16 cellular contexts compared by ENCODE assay signal in the genomic region with DNA sequence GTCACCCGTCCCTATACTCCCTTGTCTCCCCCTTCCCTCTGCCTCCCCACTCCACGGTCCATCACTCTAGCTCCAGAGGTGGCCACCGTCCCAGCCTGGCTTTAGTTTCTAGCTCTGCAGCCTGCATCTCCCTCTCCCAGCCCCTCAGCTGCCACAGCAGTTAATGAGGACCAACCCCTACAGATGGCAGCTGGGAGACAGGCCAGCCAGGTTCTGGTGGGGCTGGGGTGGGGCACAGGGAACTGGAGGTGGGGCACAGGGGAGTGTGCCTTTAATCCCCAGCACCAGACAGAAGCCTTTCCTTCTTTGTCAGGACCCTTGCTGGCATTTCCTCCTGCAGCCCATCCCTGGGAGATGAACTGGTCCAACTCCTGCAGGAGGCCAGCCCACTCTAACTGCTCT. TPM values are rescaled to one million over a fixed set of nuclear protein-coding genes. Genes with fewer than 3 reads are reported as not detected.
DNase-seq lines count a peak whose midpoint lies in the region; ATAC-seq and TF ChIP-seq lines count a peak whose summit lies in the region.
"Had no signal": no experiment of that assay in that cellular context is flagged by ENCODE, and none has a peak within 500 bp of the region (broad histone marks: within the 10 kb centered on the region; RNA-seq: fewer than 3 reads in every experiment).

No MANE protein-coding gene starts in this region.

- H3K36me3 ChIP-seq in neuronal stem cell (replicated peaks in 1 of 2; ENCODE audit: control insufficient read depth in 2 of 2, insufficient read depth in 2 of 2, low read length in 2 of 2) (no peaks in the 10 kb centered on the region), adrenal gland (replicated peaks in 1 of 2) (no peaks in the 10 kb centered on the region)

- H3K9me3 Mint-ChIP-seq in CD14-positive monocyte = peaks cover 0 to 4% (median 0%) of the 10 kb centered on the region in 7 donors
- no peaks in the 10 kb centered on the region for H3K9me3 Mint-ChIP-seq in activated CD8-positive, alpha-beta T cell treated with anti-CD3 and anti-CD28 coated beads, Interleukin-2, amount 10 ng/mL, durations not matched to agents 7 days and 5 days (ENCODE audit: insufficient read depth)
- H3K9me3 Mint-ChIP-seq: activated CD4-positive, alpha-beta memory T cell treated with anti-CD3 and anti-CD28 coated beads for 36 hours; activated naive CD4-positive, alpha-beta T cell treated with anti-CD3 and anti-CD28 coated beads for 36 hours; stimulated activated memory B cell treated with anti-CD40 and anti-IgM and Interleukin-4, amounts not matched to agents 10 μg/mL and 1 μg/mL and 100 μg/mL, for 72 hours; T-helper 1 cell treated with Interleukin-12 subunit alpha and Interleukin-12 subunit beta and Interleukin-4 antibody, amounts not matched to agents 30 μg/mL and 1 μg/mL, for 36 hours had no signal

- ATAC-seq in right cardiac atrium = no peak
- ATAC-seq in activated CD8-positive, alpha-beta T cell treated with anti-CD3 and anti-CD28 coated beads, Interleukin-2, amount 10 ng/mL, durations not matched to agents 7 days and 5 days = no peak
- ATAC-seq: stimulated activated memory B cell treated with anti-CD40 and anti-IgM and Interleukin-4, amounts not matched to agents 10 μg/mL and 1 μg/mL and 100 μg/mL, for 72 hours had no signal

- no peak overlapping the region for H4K91ac ChIP-seq in neuronal stem cell (ENCODE audit: low read depth, low read length, poor library complexity)

- peak overlapping the region; percentile 95 for H3K27ac ChIP-seq in right cardiac atrium (ENCODE audit: low read length)
- H3K27ac ChIP-seq in neuronal stem cell (replicated peaks; ENCODE audit: low read length) = no peak overlapping the region
- peak overlapping the region in 1 of 5 donors; percentile 58 for H3K27ac ChIP-seq in adrenal gland

- H3K9me3 ChIP-seq in right cardiac atrium (ENCODE audit: control insufficient read depth, low read length) (no peaks in the 10 kb centered on the region), neuronal stem cell (replicated peaks in 1 of 2; ENCODE audit: control insufficient read depth in 2 of 2, insufficient read depth in 1 of 2, low read depth in 1 of 2, low read length in 2 of 2) (no peaks in the 10 kb centered on the region), adrenal gland (replicated peaks in 1 of 3) (no peaks in the 10 kb centered on the region)

- H2AFZ ChIP-seq in neuronal stem cell (ENCODE audit: low read length) = no peak overlapping the region

- H3K4me3 Mint-ChIP-seq in CD14-positive monocyte = no peak overlapping the region
- H3K4me3 Mint-ChIP-seq in activated CD8-positive, alpha-beta T cell treated with anti-CD3 and anti-CD28 coated beads, Interleukin-2, amount 10 ng/mL, durations not matched to agents 7 days and 5 days = no peak overlapping the region
- H3K4me3 Mint-ChIP-seq: activated CD4-positive, alpha-beta memory T cell treated with anti-CD3 and anti-CD28 coated beads for 36 hours; activated naive CD4-positive, alpha-beta T cell treated with anti-CD3 and anti-CD28 coated beads for 36 hours; stimulated activated memory B cell treated with anti-CD40 and anti-IgM and Interleukin-4, amounts not matched to agents 10 μg/mL and 1 μg/mL and 100 μg/mL, for 72 hours; T-helper 1 cell treated with Interleukin-12 subunit alpha and Interleukin-12 subunit beta and Interleukin-4 antibody, amounts not matched to agents 30 μg/mL and 1 μg/mL, for 36 hours had no signal

- no peak overlapping the region for H3K4me2 ChIP-seq in neuronal stem cell (ENCODE audit: insufficient read depth, low read length, poor library complexity, severe bottlenecking)

- peak overlapping the region; percentile 6 for H3K23ac ChIP-seq in neuronal stem cell (ENCODE audit: low read depth, low read length, poor library complexity)

- no peak overlapping the region for H2BK5ac ChIP-seq in neuronal stem cell (ENCODE audit: low read length)

- H3K18ac ChIP-seq in neuronal stem cell (ENCODE audit: low read length) = peak overlapping the region; percentile 4

- intact Hi-C loops in CD14-positive monocyte (cut with micrococcal nuclease) = no loop called here
- intact Hi-C loops in right cardiac atrium (cut with DNase I) = no loop called here
- intact Hi-C loops in adrenal gland (cut with DNase I) = no loop called here

- no peak overlapping the region for H2BK15ac ChIP-seq in neuronal stem cell (ENCODE audit: low read length)

- H3K4me3 ChIP-seq in right cardiac atrium (ENCODE audit: low read length) (no peak overlapping the region), neuronal stem cell (ENCODE audit: low read length in 2 of 2) (no peak overlapping the region), adrenal gland (no peak overlapping the region)

- POLR2A ChIA-PET in activated CD8-positive, alpha-beta T cell treated with anti-CD3 and anti-CD28 coated beads, Interleukin-2, amount 10 ng/mL, durations not matched to agents 7 days and 5 days (lab: Charles Lee) = no interaction called here

- H2AK5ac ChIP-seq in neuronal stem cell (ENCODE audit: low read depth, low read length) = no peak overlapping the region

- H3K14ac ChIP-seq in neuronal stem cell (ENCODE audit: low read length) = no peak overlapping the region

- H3K27ac Mint-ChIP-seq in CD14-positive monocyte = peak overlapping the region in 4 of 7 donors; percentile 63 to 66 (median 66)
- H3K27ac Mint-ChIP-seq in activated CD8-positive, alpha-beta T cell treated with anti-CD3 and anti-CD28 coated beads, Interleukin-2, amount 10 ng/mL, durations not matched to agents 7 days and 5 days = no peak overlapping the region
- H3K27ac Mint-ChIP-seq: activated CD4-positive, alpha-beta memory T cell treated with anti-CD3 and anti-CD28 coated beads for 36 hours; activated naive CD4-positive, alpha-beta T cell treated with anti-CD3 and anti-CD28 coated beads for 36 hours; stimulated activated memory B cell treated with anti-CD40 and anti-IgM and Interleukin-4, amounts not matched to agents 10 μg/mL and 1 μg/mL and 100 μg/mL, for 72 hours; T-helper 1 cell treated with Interleukin-12 subunit alpha and Interleukin-12 subunit beta and Interleukin-4 antibody, amounts not matched to agents 30 μg/mL and 1 μg/mL, for 36 hours had no signal

- H3K9ac ChIP-seq in neuronal stem cell (ENCODE audit: low read depth, low read length, poor library complexity) = no peak overlapping the region

- no peak for TF ChIP-seq POLR2A in adrenal gland (IDR thresholded peaks at IDR 0.05)

- no peaks in the 10 kb centered on the region for H3K79me1 ChIP-seq in neuronal stem cell (ENCODE audit: low read depth, low read length)

- H3K36me3 Mint-ChIP-seq in CD14-positive monocyte = no peaks in the 10 kb centered on the region
- H3K36me3 Mint-ChIP-seq in activated CD8-positive, alpha-beta T cell treated with anti-CD3 and anti-CD28 coated beads, Interleukin-2, amount 10 ng/mL, durations not matched to agents 7 days and 5 days (ENCODE audit: low read depth) = no peaks in the 10 kb centered on the region
- H3K36me3 Mint-ChIP-seq: activated CD4-positive, alpha-beta memory T cell treated with anti-CD3 and anti-CD28 coated beads for 36 hours; stimulated activated memory B cell treated with anti-CD40 and anti-IgM and Interleukin-4, amounts not matched to agents 10 μg/mL and 1 μg/mL and 100 μg/mL, for 72 hours had no signal

- no peak overlapping the region for H3K4ac ChIP-seq in neuronal stem cell (ENCODE audit: low read length)

- H3K4me1 ChIP-seq in right cardiac atrium (ENCODE audit: control insufficient read depth, insufficient read depth, low read length) = peaks cover 61% of the 10 kb centered on the region
- peaks cover 7 to 11% of the 10 kb centered on the region in 2 donors for H3K4me1 ChIP-seq in neuronal stem cell (ENCODE audit: control insufficient read depth in 2 of 2, insufficient read depth in 1 of 2, low read depth in 1 of 2, low read length in 2 of 2)
- H3K4me1 ChIP-seq in adrenal gland (replicated peaks in 1 of 2) = peaks cover 18 to 60% of the 10 kb centered on the region in 2 donors

- DNase-seq in CD14-positive monocyte (ENCODE audit: low spot score) (no peak), NCI-H524 (lab: John Stamatoyannopoulos, UW) (peak; percentile 23 to 57), right cardiac atrium (peak; percentile 15 to 68 (median 52)), neuronal stem cell (ENCODE audit: low spot score) (no peak), NCI-H187 treated with DMSO at 0.1 percent for 48 hours (lab: John Stamatoyannopoulos, UW) (no peak), T1000 (lab: John Stamatoyannopoulos, UW) (no peak), adrenal gland (no peak)
- no peak for DNase-seq in activated CD8-positive, alpha-beta T cell treated with anti-CD3 and anti-CD28 coated beads, Interleukin-2, amount 10 ng/mL, durations not matched to agents 7 days and 5 days
- DNase-seq: activated CD4-positive, alpha-beta memory T cell treated with anti-CD3 and anti-CD28 coated beads for 36 hours; activated naive CD4-positive, alpha-beta T cell treated with anti-CD3 and anti-CD28 coated beads for 36 hours; activated T-cell treated with anti-CD3 and anti-CD28 coated beads, Interleukin-2, amount 50 U/mL, for 1 hour; MM.1S; SHP77 treated with DMSO at 0.1 percent for 48 hours had no signal

- H2BK12ac ChIP-seq in neuronal stem cell (ENCODE audit: low read length) = no peak overlapping the region

- CTCF ChIA-PET in activated CD8-positive, alpha-beta T cell treated with anti-CD3 and anti-CD28 coated beads, Interleukin-2, amount 10 ng/mL, durations not matched to agents 7 days and 5 days (lab: Charles Lee) = no interaction called here

- H4K8ac ChIP-seq in neuronal stem cell (ENCODE audit: low read depth, low read length) = no peak overlapping the region

- H2BK120ac ChIP-seq in neuronal stem cell (ENCODE audit: low read depth, low read length) = no peak overlapping the region

- peaks cover 27% of the 10 kb centered on the region for H3K4me1 Mint-ChIP-seq in CD14-positive monocyte
- H3K4me1 Mint-ChIP-seq in activated CD8-positive, alpha-beta T cell treated with anti-CD3 and anti-CD28 coated beads, Interleukin-2, amount 10 ng/mL, durations not matched to agents 7 days and 5 days (ENCODE audit: low read depth) = no peaks in the 10 kb centered on the region
- H3K4me1 Mint-ChIP-seq: stimulated activated memory B cell treated with anti-CD40 and anti-IgM and Interleukin-4, amounts not matched to agents 10 μg/mL and 1 μg/mL and 100 μg/mL, for 72 hours had no signal

- H3K27me3 Mint-ChIP-seq in CD14-positive monocyte (ENCODE audit: low read depth in 3 of 3) = peaks cover 2 to 9% (median 4%) of the 10 kb centered on the region in 3 donors
- H3K27me3 Mint-ChIP-seq in activated CD8-positive, alpha-beta T cell treated with anti-CD3 and anti-CD28 coated beads, Interleukin-2, amount 10 ng/mL, durations not matched to agents 7 days and 5 days (ENCODE audit: low read depth) = peaks cover 2% of the 10 kb centered on the region
- H3K27me3 Mint-ChIP-seq: activated CD4-positive, alpha-beta memory T cell treated with anti-CD3 and anti-CD28 coated beads for 36 hours had no signal

- no peaks in the 10 kb centered on the region for H3K27me3 ChIP-seq in right cardiac atrium (ENCODE audit: control insufficient read depth, insufficient read depth)
- peaks cover 0 to 45% (median 0%) of the 10 kb centered on the region in 3 experiments for H3K27me3 ChIP-seq in neuronal stem cell (ENCODE audit: control insufficient read depth in 3 of 3, insufficient read depth in 3 of 3, low read depth in 1 of 3, low read length in 3 of 3)
- no peaks in the 10 kb centered on the region for H3K27me3 ChIP-seq in adrenal gland

- no peak for TF ChIP-seq CTCF in CD14-positive monocyte (IDR thresholded peaks at IDR 0.05)
- TF ChIP-seq CTCF in adrenal gland (IDR thresholded peaks at IDR 0.05) = no peak

- WGBS in right cardiac atrium = 33% methylated on average over 3 of the region's 3 CpGs
- WGBS in neuronal stem cell (ENCODE audit: extremely low coverage in 2 of 2, insufficient read length in 2 of 2, insufficient replicate concordance in 1 of 2), 2 donors = no CpG with 5 or more reads among the region's 3 CpGs
- WGBS in adrenal gland, 4 donors = 68 to 85% (median 78%) methylated on average over 3 of the region's 3 CpGs

RNA-seq across cellular contexts. Expression of a gene that starts 21.1 kb away (rescaled TPM):
- polyA plus RNA-seq in CD14-positive monocyte (under 1 TPM in 1 of 2 donors, not detected in 1; 0.04 TPM), right cardiac atrium (12.4 TPM), adrenal gland (1 to 10 TPM; 3.0 to 7.9 (median 7.3) TPM)
- total RNA-seq in right cardiac atrium (10 to 100 TPM; 17.0 to 26.6 (median 24.0) TPM), adrenal gland (10 to 100 TPM in 5 of 8 donors, 1 to 10 TPM in 3; 6.8 to 27.0 (median 10.9) TPM)
- polyA plus RNA-seq in neuronal stem cell (2013, experiment 1 of 2) = 2.8 TPM
- polyA plus RNA-seq in neuronal stem cell (2013, experiment 2 of 2) = 2.8 TPM
- total RNA-seq in activated CD8-positive, alpha-beta T cell treated with anti-CD3 and anti-CD28 coated beads, Interleukin-2, amount 10 ng/mL, durations not matched to agents 7 days and 5 days = under 1 TPM in 1 of 2 experiments, not detected in 1; 0.05 TPM
- total RNA-seq: OCI-LY7 had no signal

Comparison
In these comparisons a context has a peak if more than half of its experiments do, and no peak if none do; other contexts are left out.
1. DNase-seq: peak in NCI-H524 (2 of 2) and right cardiac atrium (3 of 3); none in CD14-positive monocyte (single experiment), neuronal stem cell (single experiment), NCI-H187 treated with DMSO at 0.1 percent for 48 hours (single experiment), T1000 (single experiment), adrenal gland (0 of 7) and activated CD8-positive, alpha-beta T cell treated with anti-CD3 and anti-CD28 coated beads, Interleukin-2, amount 10 ng/mL, durations not matched to agents 7 days and 5 days (single experiment).
2. RNA of a gene that starts 21.1 kb away (total RNA-seq): 17.0 to 26.6 TPM in right cardiac atrium and 6.8 to 27.0 TPM in adrenal gland; 0.05 TPM in activated CD8-positive, alpha-beta T cell treated with anti-CD3 and anti-CD28 coated beads, Interleukin-2, amount 10 ng/mL, durations not matched to agents 7 days and 5 days; every median in the first group is over 4 times any median in the second.